In genomic region chr21:34514576-34515135, GRCh38 we compare ENCODE assay signal across 30 cellular contexts.
"Had no signal": no experiment of that assay in that cellular context is flagged by ENCODE, and none has a peak within 500 bp of the region (broad histone marks: within the 10 kb centered on the region; RNA-seq: fewer than 3 reads in every experiment).

No MANE protein-coding gene starts in this region.

- H2AFZ ChIP-seq: neural progenitor cell had no signal

- DNase-seq: activated CD4-positive, alpha-beta T cell treated with anti-CD3 and anti-CD28 coated beads for 4 hours; activated CD4-positive, alpha-beta T cell treated with anti-CD3 and anti-CD28 coated beads, Interleukin-2, amount 50 U/mL, for 4 hours; activated naive CD4-positive, alpha-beta T cell; activated T-cell treated with anti-CD3 and anti-CD28 coated beads for 4 hours; activated T-cell treated with anti-CD3 and anti-CD28 coated beads, Interleukin-2, amount 50 U/mL, for 72 hours; anterior cingulate cortex; dorsolateral prefrontal cortex; effector memory CD4-positive, alpha-beta T cell; erythroblast; gastrocnemius medialis; head of caudate nucleus; hippocampal formation; kidney; left lung; lower lobe of right lung; mesenchymal stem cell; natural killer cell; retina; sigmoid colon; small intestine; stimulated activated CD4-positive, alpha-beta T cell treated with anti-CD3 and anti-CD28 coated beads, Interleukin-1b, Interleukin-23, amount 100 ng/mL, for 48 hours; stimulated activated CD4-positive, alpha-beta T cell treated with anti-CD3 and anti-CD28 coated beads, Interleukin-4, amount 100 ng/mL, for 4 hours; stimulated activated CD8-positive, alpha-beta memory T cell treated with anti-CD3 and anti-CD28 coated beads, Interleukin-4, amount 100 ng/mL, for 48 hours; stimulated activated naive B cell treated with anti-CD40 and anti-IgM and Interleukin-4, amounts not matched to agents 10 μg/mL and 1 μg/mL and 100 μg/mL, for 72 hours; stomach; T-cell; tibial artery had no signal

- H3K9ac ChIP-seq: neural progenitor cell had no signal

- H3K9me3 ChIP-seq: gastrocnemius medialis, left lung, lower lobe of right lung, sigmoid colon, stomach, tibial artery had no signal

- H3K36me3 ChIP-seq: neural progenitor cell had no signal

- H3K27ac ChIP-seq: coronary artery, dorsolateral prefrontal cortex, gastrocnemius medialis, lower lobe of right lung, neural progenitor cell, sigmoid colon, tibial artery, VCaP had no signal

- H3K4me3 ChIP-seq: coronary artery, dorsolateral prefrontal cortex, gastrocnemius medialis, left lung, lower lobe of right lung, neural progenitor cell, sigmoid colon, stomach, tibial artery had no signal

- ATAC-seq: activated T-cell treated with anti-CD3 and anti-CD28 coated beads, Interleukin-2, amount 50 U/mL, for 72 hours; gastrocnemius medialis; left lung; lower lobe of right lung; natural killer cell; stimulated activated naive B cell treated with anti-CD40 and anti-IgM and Interleukin-4, amounts not matched to agents 10 μg/mL and 1 μg/mL and 100 μg/mL, for 72 hours; T-cell had no signal

- H3K27me3 ChIP-seq: dorsolateral prefrontal cortex, gastrocnemius medialis, left lung, neural progenitor cell, sigmoid colon, stomach, tibial artery had no signal

- H3K4me2 ChIP-seq: neural progenitor cell had no signal
